1 cellular context compared by ENCODE assay signal in the genomic region with DNA sequence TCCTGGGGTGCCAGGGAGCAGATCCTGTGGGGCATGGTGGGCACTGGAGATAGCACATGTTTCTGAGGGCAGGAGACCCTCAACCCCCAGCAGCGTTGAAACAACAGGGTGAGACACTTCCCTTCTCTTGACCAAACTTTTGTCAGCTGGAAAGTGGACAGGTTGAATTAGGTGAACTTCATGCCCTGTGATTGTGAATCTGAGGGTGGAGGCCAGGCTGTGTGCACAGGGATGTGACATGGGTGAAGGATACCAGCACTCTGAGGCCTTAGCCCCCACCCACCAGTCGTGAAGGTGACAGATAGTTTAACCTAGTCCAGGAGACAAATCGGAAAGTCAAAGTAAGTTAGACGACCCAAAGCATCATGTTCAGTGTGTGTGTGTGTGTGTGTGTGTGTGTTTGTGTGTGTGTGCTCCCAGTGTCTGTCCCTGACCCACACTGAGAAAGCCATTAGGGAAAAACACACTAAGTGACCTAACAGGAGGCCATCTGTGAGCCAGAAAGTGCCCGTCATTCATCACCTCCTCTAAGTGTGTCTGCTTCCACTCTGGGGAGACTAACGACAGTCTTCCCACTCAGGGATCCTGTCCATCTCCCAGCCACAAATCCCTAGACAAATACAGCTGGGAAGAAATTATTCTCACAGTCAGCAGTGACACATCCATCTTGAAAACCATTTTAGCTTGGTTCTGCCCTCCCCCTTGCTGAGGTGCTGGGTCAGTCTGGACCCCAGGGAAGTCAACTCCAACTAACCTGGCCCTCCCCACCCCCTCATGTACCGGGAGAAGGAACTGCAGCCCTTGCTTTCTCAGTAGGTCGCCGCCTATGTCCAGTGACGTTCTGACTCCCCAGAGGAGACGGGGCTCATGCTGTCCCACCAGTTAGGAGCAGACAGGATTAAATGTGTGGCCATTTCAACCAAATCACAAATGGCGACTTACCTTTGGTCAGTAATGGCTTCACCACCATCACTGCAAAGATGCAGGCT.
TF ChIP-seq lines count a peak whose summit lies in the region.

No MANE protein-coding gene starts in this region.

TF ChIP-seq in SK-N-SH, 30 proteins besides CTCF, POLR2A, EP300 and RAD21 (continued from another document):
- TF ChIP-seq, protein P1, sequence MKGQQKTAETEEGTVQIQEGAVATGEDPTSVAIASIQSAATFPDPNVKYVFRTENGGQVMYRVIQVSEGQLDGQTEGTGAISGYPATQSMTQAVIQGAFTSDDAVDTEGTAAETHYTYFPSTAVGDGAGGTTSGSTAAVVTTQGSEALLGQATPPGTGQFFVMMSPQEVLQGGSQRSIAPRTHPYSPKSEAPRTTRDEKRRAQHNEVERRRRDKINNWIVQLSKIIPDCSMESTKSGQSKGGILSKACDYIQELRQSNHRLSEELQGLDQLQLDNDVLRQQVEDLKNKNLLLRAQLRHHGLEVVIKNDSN (IDR thresholded peaks at IDR 0.05; ENCODE audit: borderline replicate concordance, low read depth), result no peak
- TF ChIP-seq MEF2A (IDR thresholded peaks at IDR 0.05; ENCODE audit: borderline replicate concordance, low read depth), result no peak
- TF ChIP-seq GATA2 (CRISPR knock-in tag; IDR thresholded peaks at IDR 0.05), result no peak
- TF ChIP-seq TCF12 (IDR thresholded peaks at IDR 0.05), result no peak
- TF ChIP-seq NFIC (IDR thresholded peaks at IDR 0.05; ENCODE audit: borderline replicate concordance), result no peak
- TF ChIP-seq, protein P2, sequence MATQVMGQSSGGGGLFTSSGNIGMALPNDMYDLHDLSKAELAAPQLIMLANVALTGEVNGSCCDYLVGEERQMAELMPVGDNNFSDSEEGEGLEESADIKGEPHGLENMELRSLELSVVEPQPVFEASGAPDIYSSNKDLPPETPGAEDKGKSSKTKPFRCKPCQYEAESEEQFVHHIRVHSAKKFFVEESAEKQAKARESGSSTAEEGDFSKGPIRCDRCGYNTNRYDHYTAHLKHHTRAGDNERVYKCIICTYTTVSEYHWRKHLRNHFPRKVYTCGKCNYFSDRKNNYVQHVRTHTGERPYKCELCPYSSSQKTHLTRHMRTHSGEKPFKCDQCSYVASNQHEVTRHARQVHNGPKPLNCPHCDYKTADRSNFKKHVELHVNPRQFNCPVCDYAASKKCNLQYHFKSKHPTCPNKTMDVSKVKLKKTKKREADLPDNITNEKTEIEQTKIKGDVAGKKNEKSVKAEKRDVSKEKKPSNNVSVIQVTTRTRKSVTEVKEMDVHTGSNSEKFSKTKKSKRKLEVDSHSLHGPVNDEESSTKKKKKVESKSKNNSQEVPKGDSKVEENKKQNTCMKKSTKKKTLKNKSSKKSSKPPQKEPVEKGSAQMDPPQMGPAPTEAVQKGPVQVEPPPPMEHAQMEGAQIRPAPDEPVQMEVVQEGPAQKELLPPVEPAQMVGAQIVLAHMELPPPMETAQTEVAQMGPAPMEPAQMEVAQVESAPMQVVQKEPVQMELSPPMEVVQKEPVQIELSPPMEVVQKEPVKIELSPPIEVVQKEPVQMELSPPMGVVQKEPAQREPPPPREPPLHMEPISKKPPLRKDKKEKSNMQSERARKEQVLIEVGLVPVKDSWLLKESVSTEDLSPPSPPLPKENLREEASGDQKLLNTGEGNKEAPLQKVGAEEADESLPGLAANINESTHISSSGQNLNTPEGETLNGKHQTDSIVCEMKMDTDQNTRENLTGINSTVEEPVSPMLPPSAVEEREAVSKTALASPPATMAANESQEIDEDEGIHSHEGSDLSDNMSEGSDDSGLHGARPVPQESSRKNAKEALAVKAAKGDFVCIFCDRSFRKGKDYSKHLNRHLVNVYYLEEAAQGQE (IDR thresholded peaks at IDR 0.05; ENCODE audit: low read depth, low read length), result no peak
TF ChIP-seq in SK-N-SH: peak in this region for 0.
